In the genomic region with DNA sequence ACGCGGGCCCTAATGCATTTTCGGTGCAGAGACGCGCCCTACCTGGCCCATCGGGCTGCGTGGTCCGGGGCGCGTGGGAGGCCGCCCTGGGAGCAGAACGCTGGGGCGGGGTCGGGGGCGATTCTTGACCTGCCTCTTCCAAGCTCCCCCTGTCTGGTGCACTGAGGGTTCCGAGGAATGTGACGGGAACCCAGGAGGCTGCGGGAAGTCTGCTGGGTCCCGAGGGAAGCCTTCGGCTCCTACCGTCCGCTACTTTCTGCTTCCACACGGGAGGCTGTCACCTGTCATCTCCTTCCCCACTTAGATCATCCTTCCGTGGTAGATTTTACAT, we compare ENCODE assay signal across 8 cellular contexts. TPM values are rescaled to one million over a fixed set of nuclear protein-coding genes. Genes with fewer than 3 reads are reported as not detected.
A peak's percentile ranks its signal among the peaks of the same experiment; 100 is the strongest.
DNase-seq lines count a peak whose midpoint lies in the region; ATAC-seq, FAIRE-seq and TF ChIP-seq lines count a peak whose summit lies in the region.

No MANE protein-coding gene starts in this region.

- H3K4me3 Mint-ChIP-seq in activated naive CD4-positive, alpha-beta T cell treated with anti-CD3 and anti-CD28 coated beads for 36 hours, result peak overlapping the region; percentile 90

- H3K36me3 Mint-ChIP-seq in activated naive CD4-positive, alpha-beta T cell treated with anti-CD3 and anti-CD28 coated beads for 36 hours (ENCODE audit: low read depth), result no peaks in the 10 kb centered on the region

- WGBS in pancreas, 2 donors, result 1% methylated on average over 23 to 24 of the region's 24 CpGs

- TF ChIP-seq CTCF in fibroblast of mammary gland (conservative IDR thresholded peaks at IDR 0.05; ENCODE audit: control insufficient read depth, insufficient read depth, low read depth, low read length), result no peak
- TF ChIP-seq CTCF in pancreas (IDR thresholded peaks at IDR 0.05), result no peak

- H3K4me1 ChIP-seq in SJSA1 (replicated peaks) (peaks cover 6% of the 10 kb centered on the region), pancreas (peaks cover 4 to 42% (median 27%) of the 10 kb centered on the region in 3 donors)

- no peaks in the 10 kb centered on the region for H3K9me3 Mint-ChIP-seq in activated naive CD4-positive, alpha-beta T cell treated with anti-CD3 and anti-CD28 coated beads for 36 hours

- H3K36me3 ChIP-seq in SJSA1 (peaks cover 6% of the 10 kb centered on the region), pancreas (no peaks in the 10 kb centered on the region)

- CTCF ChIA-PET in activated naive CD4-positive, alpha-beta T cell treated with anti-CD3 and anti-CD28 coated beads for 36 hours (lab: Charles Lee), result interaction anchor here (0.9 to 1.9 kb wide), 9 partner anchors 11 to 975 kb away, joined by 3 to 7 read pairs (median 4); partner anchors contain the start of gene EBPL

- intact Hi-C loops in activated naive CD4-positive, alpha-beta T cell treated with anti-CD3 and anti-CD28 coated beads for 36 hours (cut with micrococcal nuclease), result loop anchor here (1.0 to 5.0 kb wide), 14 partner anchors 60 to 1865 kb away; partner anchors contain the start of genes CAB39L, DHRS12, EBPL and PHF11
- intact Hi-C loops in pancreas (cut with DNase I), result no loop called here
- intact Hi-C loops in sciatic nerve (cut with DNase I), result no loop called here

- no peaks in the 10 kb centered on the region for H3K9me3 ChIP-seq in SJSA1 (replicated peaks)
- no peaks in the 10 kb centered on the region for H3K9me3 ChIP-seq in pancreas

- H3K4me1 Mint-ChIP-seq in activated naive CD4-positive, alpha-beta T cell treated with anti-CD3 and anti-CD28 coated beads for 36 hours (ENCODE audit: low read depth), result peaks cover 7% of the 10 kb centered on the region

- no peak overlapping the region for H3K27ac ChIP-seq in SJSA1
- H3K27ac ChIP-seq in pancreas, result peak overlapping the region; percentile 62 to 84 (median 82)

- no peaks in the 10 kb centered on the region for H3K27me3 ChIP-seq in SJSA1 (replicated peaks)
- no peaks in the 10 kb centered on the region for H3K27me3 ChIP-seq in pancreas

- ATAC-seq in pancreas, result peak in 2 of 4 donors; percentile 5 to 27
- ATAC-seq in sciatic nerve, result no peak

- H3K27me3 Mint-ChIP-seq in activated naive CD4-positive, alpha-beta T cell treated with anti-CD3 and anti-CD28 coated beads for 36 hours (ENCODE audit: low read depth), result peaks cover 2% of the 10 kb centered on the region

- FAIRE-seq in pancreas (lab: Jason Lieb, UNC), result no peak

- no peak for DNase-seq in activated naive CD4-positive, alpha-beta T cell treated with anti-CD3 and anti-CD28 coated beads for 36 hours
- no peak for DNase-seq in activated naive CD4-positive, alpha-beta T cell treated with anti-CD3 and anti-CD28 coated beads, Interleukin-2, amount 50 U/mL, for 16 hours
- DNase-seq in SJSA1 (ENCODE audit: low read depth in 1 of 2, low spot score in 2 of 2), result no peak
- DNase-seq in fibroblast of mammary gland (ENCODE audit: low read depth), result no peak
- DNase-seq in pancreas, result peak in 1 of 6 donors; percentile 56
- no peak for DNase-seq in COLO668 (lab: John Stamatoyannopoulos, UW; ENCODE audit: unreplicated experiment)
- no peak for DNase-seq in sciatic nerve (ENCODE audit: low spot score)
- DNase-seq in stimulated activated naive CD4-positive, alpha-beta T cell (lab: John Stamatoyannopoulos, UW), result no peak

- H3K4me3 ChIP-seq in SJSA1 (peak overlapping the region; percentile 80), fibroblast of mammary gland (ENCODE audit: control insufficient read depth, low read depth, low read length) (peak overlapping the region; percentile 77), pancreas (peak overlapping the region; percentile 59 to 96 (median 80))

- no peak overlapping the region for H3K27ac Mint-ChIP-seq in activated naive CD4-positive, alpha-beta T cell treated with anti-CD3 and anti-CD28 coated beads for 36 hours

RNA-seq across cellular contexts. Expression of gene SPRYD7, which starts 0.8 kb away (rescaled TPM):
- total RNA-seq in activated naive CD4-positive, alpha-beta T cell treated with anti-CD3 and anti-CD28 coated beads for 36 hours, result 1 to 10 TPM; 2.5 to 2.6 TPM
- total RNA-seq in SJSA1 (2014; rRNA removed; shearing (Covaris generic)), result 12.3 and 13.2 TPM in 2 replicates
- 1 to 10 TPM; 2.0 to 3.4 (median 3.0) TPM for total RNA-seq in pancreas
- 1 to 10 TPM; 4.3 to 6.3 TPM for polyA plus RNA-seq in pancreas
- total RNA-seq in sciatic nerve, result 7.8 TPM

RNA-seq across cellular contexts. Expression of gene TRIM13, which starts 59.9 kb away (rescaled TPM):
- 10 to 100 TPM; 15.5 to 15.8 TPM for total RNA-seq in activated naive CD4-positive, alpha-beta T cell treated with anti-CD3 and anti-CD28 coated beads for 36 hours
- total RNA-seq in SJSA1 (2014; rRNA removed; shearing (Covaris generic)), result 15.7 and 19.0 TPM in 2 replicates
- total RNA-seq in pancreas (10 to 100 TPM in 1 of 6 donors, 1 to 10 TPM in 5; 7.2 to 17.0 (median 8.9) TPM), sciatic nerve (25.1 TPM)
- 10 to 100 TPM in 1 of 2 donors, 1 to 10 TPM in 1; 8.9 to 19.7 TPM for polyA plus RNA-seq in pancreas
